17 cellular contexts compared by ENCODE assay signal in genomic region chr12:105555556-105555973, GRCh38.
DNase-seq lines count a peak whose midpoint lies in the region; ATAC-seq and TF ChIP-seq lines count a peak whose summit lies in the region.
"Had no signal": no experiment of that assay in that cellular context is flagged by ENCODE, and none has a peak within 500 bp of the region (broad histone marks: within the 10 kb centered on the region; RNA-seq: fewer than 3 reads in every experiment).

No MANE protein-coding gene starts in this region.

- no peaks in the 10 kb centered on the region for H3K27me3 ChIP-seq in MG63
- H3K27me3 ChIP-seq: heart left ventricle had no signal

- H3K9me3 ChIP-seq in MG63, result no peaks in the 10 kb centered on the region
- H3K9me3 ChIP-seq: heart left ventricle, left ventricle myocardium inferior had no signal

- no peak for TF ChIP-seq RAD21 in Ishikawa (IDR thresholded peaks at IDR 0.05; ENCODE audit: low read depth)

- no peak for TF ChIP-seq EP300 in Ishikawa (IDR thresholded peaks at IDR 0.05; ENCODE audit: borderline replicate concordance)

- H3K36me3 ChIP-seq in MG63, result no peaks in the 10 kb centered on the region
- H3K36me3 ChIP-seq: heart left ventricle, left ventricle myocardium inferior had no signal

- H3K4me3 ChIP-seq in MG63, result no peak overlapping the region
- H3K4me3 ChIP-seq: heart left ventricle, left ventricle myocardium inferior had no signal

- intact Hi-C loops in sciatic nerve (cut with DNase I), result no loop called here

- DNase-seq in astrocyte of the hippocampus (ENCODE audit: low read depth, low spot score), result peak; percentile 54
- no peak for DNase-seq in left lobe of liver (ENCODE audit: low spot score)
- peak; percentile 62 for DNase-seq in sciatic nerve (ENCODE audit: low spot score)
- DNase-seq in ecto neural progenitor cell (ENCODE audit: low spot score), result no peak
- DNase-seq in MG63, result no peak
- DNase-seq in NCI-H748 (lab: John Stamatoyannopoulos, UW; ENCODE audit: unreplicated experiment), result no peak
- DNase-seq: activated CD8-positive, alpha-beta memory T cell treated with anti-CD3 and anti-CD28 coated beads, Interleukin-2, amount 50 U/mL, for 48 hours; CD4-positive, alpha-beta T cell; DMS153; heart left ventricle; left ventricle myocardium inferior; NCI-H2107; nephron progenitor cell; stimulated activated CD4-positive, alpha-beta T cell treated with anti-CD3 and anti-CD28 coated beads, Interleukin-4, amount 100 ng/mL, for 1 hour; stimulated activated naive CD4-positive, alpha-beta T cell treated with Interleukin-2 at 50 U/mL for 16 hours had no signal

- ATAC-seq in left lobe of liver (peak; percentile 66), sciatic nerve (peak; percentile 75)
- ATAC-seq: heart left ventricle, SK-N-SH treated with all-trans-retinoic acid at 6 μM for 48 hours had no signal

TF ChIP-seq in Ishikawa, 13 proteins besides CTCF, POLR2A, EP300 and RAD21:
- TF ChIP-seq NFIC (IDR thresholded peaks at IDR 0.05) (no peak), CEBPB (IDR thresholded peaks at IDR 0.05) (peak; percentile 96)

Comparison
In these comparisons a context has a peak if more than half of its experiments do, and no peak if none do; other contexts are left out.
1. DNase-seq: peak in astrocyte of the hippocampus (single experiment) and sciatic nerve (single experiment); none in left lobe of liver (single experiment), ecto neural progenitor cell (single experiment), MG63 (single experiment) and NCI-H748 (single experiment).